ENCODE assay signal across 17 cellular contexts in the genomic region with DNA sequence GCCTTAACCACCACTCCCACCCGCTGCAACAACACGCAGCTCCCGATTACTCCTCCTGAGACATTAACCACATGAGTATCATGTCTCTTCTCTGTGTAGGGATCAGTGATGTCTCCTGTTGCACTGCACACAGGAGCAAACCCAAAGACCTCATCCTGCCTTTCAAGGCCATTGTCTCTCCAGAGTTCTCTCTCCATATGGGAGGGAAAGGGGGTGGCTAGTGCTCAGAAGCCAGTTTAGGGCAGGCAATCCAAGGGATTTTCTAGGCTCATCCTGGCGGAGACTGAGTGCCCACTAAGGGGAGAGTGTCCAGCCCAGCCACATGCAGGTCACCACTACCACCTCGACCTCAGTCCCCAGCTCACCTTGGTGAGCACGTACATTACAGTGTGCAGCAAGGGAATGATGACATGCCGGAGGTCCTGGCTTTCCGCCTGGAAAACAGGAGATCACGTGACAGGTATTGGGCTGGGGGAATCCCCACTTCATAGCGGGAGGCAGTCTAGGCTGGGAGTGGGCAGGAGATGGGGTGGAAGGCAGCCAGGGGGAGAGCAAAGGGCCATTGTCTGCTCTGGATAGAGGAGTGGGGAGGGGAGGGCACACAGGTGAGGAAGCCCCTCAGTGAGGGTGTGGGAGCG. TPM values are rescaled to one million over a fixed set of nuclear protein-coding genes. Genes with fewer than 3 reads are reported as not detected.
DNase-seq lines count a peak whose midpoint lies in the region; ATAC-seq, FAIRE-seq and TF ChIP-seq lines count a peak whose summit lies in the region.
"Had no signal": no experiment of that assay in that cellular context is flagged by ENCODE, and none has a peak within 500 bp of the region (broad histone marks: within the 10 kb centered on the region; RNA-seq: fewer than 3 reads in every experiment).

No MANE protein-coding gene starts in this region.

- TF ChIP-seq POLR2A in GM12878 (IDR thresholded peaks at IDR 0.05; ENCODE audit: low read depth, low read length), result peak; percentile 56

- intact Hi-C loops in GM12878 (cut with micrococcal nuclease; ENCODE audit: unreplicated experiment), result no loop called here

- H3K36me3 ChIP-seq in GM12878 (ENCODE audit: control insufficient read depth in 2 of 2, insufficient read depth in 2 of 2, low read length in 1 of 2), result peaks cover 52 to 75% of the 10 kb centered on the region in 2 experiments
- H3K36me3 ChIP-seq: cardiac muscle cell, Peyer's patch, tibial artery had no signal

- no peak for TF ChIP-seq CTCF in GM12878 (IDR thresholded peaks at IDR 0.05 in 2 of 3, conservative IDR thresholded peaks at IDR 0.05 in 1 of 3; ENCODE audit: control insufficient read depth in 2 of 3, extremely low read depth in 1 of 3, insufficient read depth in 1 of 3, low read depth in 3 of 3, low read length in 3 of 3)

- peak in 1 of 2 donors; percentile 47 for DNase-seq in activated naive CD4-positive, alpha-beta T cell treated with anti-CD3 and anti-CD28 coated beads, Interleukin-2, amount 50 U/mL, for 72 hours (ENCODE audit: low spot score in 2 of 2)
- DNase-seq in activated naive CD4-positive, alpha-beta T cell treated with Interleukin-2 at 50 U/mL for 16 hours, result no peak
- DNase-seq in GM12878 (ENCODE audit: low read depth, low spot score) (no peak), kidney tubule cell (ENCODE audit: low spot score) (peak; percentile 75), urothelium cell line (ENCODE audit: low spot score) (peak; percentile 34), inferior parietal cortex (ENCODE audit: extremely low spot score) (no peak), DMS153 (lab: John Stamatoyannopoulos, UW) (no peak), NCI-H2227 (lab: John Stamatoyannopoulos, UW; ENCODE audit: unreplicated experiment) (no peak)
- DNase-seq: activated naive CD4-positive, alpha-beta T cell; hypothalamus; MM.1S; NCI-H2227 treated with DMSO at 0.1 percent for 48 hours; posterior cingulate gyrus had no signal

- no peak overlapping the region for H2AFZ ChIP-seq in GM12878 (ENCODE audit: control insufficient read depth, low read depth, low read length)

- no peaks in the 10 kb centered on the region; the same call in 1 of the 2 replicates for H3K79me2 ChIP-seq in GM12878 (ENCODE audit: control insufficient read depth, insufficient read depth, low read length)

- FAIRE-seq in GM12878 (lab: Jason Lieb, UNC) (no peak), urothelium cell line (lab: Jason Lieb, UNC) (no peak)

- no peak for ATAC-seq in activated naive CD4-positive, alpha-beta T cell treated with anti-CD3 and anti-CD28 coated beads, Interleukin-2, amount 50 U/mL, for 72 hours
- ATAC-seq in GM12878, result no peak

- TF ChIP-seq RAD21 in GM12878 (IDR thresholded peaks at IDR 0.05; ENCODE audit: insufficient read depth, low read depth, low read length), result no peak

- H3K4me1 ChIP-seq in GM12878 (ENCODE audit: control insufficient read depth, insufficient read depth, low read length), result no peaks in the 10 kb centered on the region
- H3K4me1 ChIP-seq: Peyer's patch had no signal

- CTCF ChIA-PET in GM12878 (lab: Yijun Ruan, JAX), result no interaction called here

- no peak overlapping the region for H3K27ac ChIP-seq in GM12878 (ENCODE audit: control insufficient read depth, insufficient read depth)
- H3K27ac ChIP-seq: cardiac muscle cell, HL-60, Peyer's patch, tibial artery had no signal

- H4K20me1 ChIP-seq in GM12878 (ENCODE audit: control insufficient read depth, insufficient read depth), result no peaks in the 10 kb centered on the region; the same call in 1 of the 2 replicates

- H3K9me3 ChIP-seq in GM12878 (replicated peaks; ENCODE audit: control insufficient read depth, insufficient read depth, low read length), result no peaks in the 10 kb centered on the region
- H3K9me3 ChIP-seq: Peyer's patch, tibial artery had no signal

- H3K9me3 Mint-ChIP-seq in activated naive CD4-positive, alpha-beta T cell treated with anti-CD3 and anti-CD28 coated beads, Interleukin-2, amount 50 U/mL, for 72 hours, result no peaks in the 10 kb centered on the region

- no peaks in the 10 kb centered on the region for H3K27me3 ChIP-seq in GM12878 (replicated peaks in 1 of 2; ENCODE audit: control insufficient read depth in 2 of 2, insufficient read depth in 2 of 2, low read length in 1 of 2)
- H3K27me3 ChIP-seq: cardiac muscle cell had no signal

- H3K9ac ChIP-seq in GM12878 (ENCODE audit: control insufficient read depth, insufficient read depth, low read length), result no peak overlapping the region

- no peak for TF ChIP-seq EP300 in GM12878 (IDR thresholded peaks at IDR 0.05; ENCODE audit: borderline replicate concordance in 1 of 2, control insufficient read depth in 1 of 2, low read depth in 2 of 2, low read length in 2 of 2)

- no peaks in the 10 kb centered on the region for H3K36me3 Mint-ChIP-seq in activated naive CD4-positive, alpha-beta T cell treated with anti-CD3 and anti-CD28 coated beads, Interleukin-2, amount 50 U/mL, for 72 hours

- in situ Hi-C loops in GM12878 (cut with MboI), result no loop called here

- peak overlapping the region; percentile 6 for H3K27ac Mint-ChIP-seq in activated naive CD4-positive, alpha-beta T cell treated with anti-CD3 and anti-CD28 coated beads, Interleukin-2, amount 50 U/mL, for 72 hours

- no TSS peak for BruUV-seq in GM12878 (replicated peaks; lab: Mats Ljungman, UMichigan)

- RAD21 ChIA-PET in GM12878 (lab: Charles Lee; ENCODE audit: unreplicated experiment), result no interaction called here

- H3K4me3 ChIP-seq in GM12878, result no peak overlapping the region
- H3K4me3 ChIP-seq: cardiac muscle cell, Peyer's patch, tibial artery had no signal

- SMC1A ChIA-PET in GM12878 (lab: Charles Lee; ENCODE audit: uncharacterized antibody, unreplicated experiment), result no interaction called here

- H3K4me2 ChIP-seq in GM12878 (ENCODE audit: control insufficient read depth, insufficient read depth), result no peak overlapping the region

- WGBS in GM12878 (ENCODE audit: insufficient coverage, insufficient replicate concordance, low lambda C conversion rate, missing lambda C conversion rate), result 88% methylated on average over 11 of the region's 11 CpGs

- POLR2A ChIA-PET in GM12878 (lab: Charles Lee), result no interaction called here

TF ChIP-seq in GM12878, 131 proteins besides CTCF, POLR2A, EP300 and RAD21 (continues in another document):
- 0 out of 2 replicates have a peak, but pooled peaks have one; percentile 50 for TF ChIP-seq PML (IDR thresholded peaks at IDR 0.05; ENCODE audit: low read length)
- TF ChIP-seq BHLHE40 (IDR thresholded peaks at IDR 0.05; ENCODE audit: borderline replicate concordance in 1 of 2, low read depth in 2 of 2, low read length in 1 of 2), result peak in 1 of 2 experiments; percentile 52; a peak in 2 of 4 replicates
- no peak for TF ChIP-seq RUNX3 (IDR thresholded peaks at IDR 0.05; ENCODE audit: low read length)
- peak; percentile 59; the same call in 1 of the 2 replicates for TF ChIP-seq RAD51 (IDR thresholded peaks at IDR 0.05)
- TF ChIP-seq, protein P1, sequence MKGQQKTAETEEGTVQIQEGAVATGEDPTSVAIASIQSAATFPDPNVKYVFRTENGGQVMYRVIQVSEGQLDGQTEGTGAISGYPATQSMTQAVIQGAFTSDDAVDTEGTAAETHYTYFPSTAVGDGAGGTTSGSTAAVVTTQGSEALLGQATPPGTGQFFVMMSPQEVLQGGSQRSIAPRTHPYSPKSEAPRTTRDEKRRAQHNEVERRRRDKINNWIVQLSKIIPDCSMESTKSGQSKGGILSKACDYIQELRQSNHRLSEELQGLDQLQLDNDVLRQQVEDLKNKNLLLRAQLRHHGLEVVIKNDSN (IDR thresholded peaks at IDR 0.05; ENCODE audit: borderline replicate concordance, extremely low read length, insufficient read depth, low read depth, low read length), result peak; percentile 4
- no peak for TF ChIP-seq EZH2 (IDR thresholded peaks at IDR 0.05; ENCODE audit: borderline replicate concordance, control insufficient read depth, low read depth, low read length)

RNA-seq across cellular contexts. Expression of a gene that starts 29.9 kb away (rescaled TPM):
- total RNA-seq in activated naive CD4-positive, alpha-beta T cell treated with anti-CD3 and anti-CD28 coated beads, Interleukin-2, amount 50 U/mL, for 72 hours, result 1 to 10 TPM in 1 of 2 donors, under 1 TPM in 1; 0.23 to 4.3 TPM
- total RNA-seq in GM12878 (2013; cell fraction: nucleolus; rRNA removed), result 293 and 314 TPM in 2 replicates
- total RNA-seq in GM12878 (2014; rRNA removed) (40.3 and 44.7 TPM in 2 replicates), GM12878 (2014; rRNA removed; fragmentation: Illumina TruSeq; extraction: Trizol) (26.4 and 27.9 TPM in 2 replicates), GM12878 (2021) (76.7 and 81.7 TPM in 2 replicates)
- 68.9 TPM for polyA plus RNA-seq in GM12878 (2011; ENCODE audit: low read depth)
- polyA plus RNA-seq in GM12878 (2011; rRNA removed) (73.5 and 146 TPM in 2 replicates), GM12878 (2014; fragmentation: Illumina TruSeq; extraction: Trizol) (31.6 and 54.7 TPM in 2 replicates), GM12878 (2014; fragmentation: Nextera tagmentation; extraction: Ambion mirVana) (1 to 10 TPM; 6.7 to 7.4 TPM), GM12878 (2014; rRNA removed) (86.5 and 99.8 TPM in 2 replicates), GM12878 (2016; fragmentation: Nextera tagmentation; extraction: Ambion mirVana) (100 to 1,000 TPM; 103 to 109 TPM)
- 164 and 182 TPM in 2 replicates for polyA plus RNA-seq in GM12878 (2011; cell fraction: cytosol; rRNA removed)
- polyA plus RNA-seq in GM12878 (2011; cell fraction: nucleus; rRNA removed), result 666 and 871 TPM in 2 replicates
- 144 and 184 TPM in 2 replicates for polyA plus RNA-seq in GM12878 (2012)
- 99.0 and 156 TPM in 2 replicates for polyA minus RNA-seq in GM12878 (2011; rRNA and poly(A)+ RNA removed)
- 50.8 and 58.4 TPM in 2 replicates for polyA minus RNA-seq in GM12878 (2011; cell fraction: cytosol; rRNA and poly(A)+ RNA removed)
- 143 and 160 TPM in 2 replicates for polyA minus RNA-seq in GM12878 (2011; cell fraction: nucleus; rRNA and poly(A)+ RNA removed)
- total RNA-seq: cardiac muscle cell had no signal

RNA-seq across cellular contexts. Expression of a gene that starts 38.4 kb away (rescaled TPM):
- under 1 TPM; 0.16 to 0.62 TPM for total RNA-seq in activated naive CD4-positive, alpha-beta T cell treated with anti-CD3 and anti-CD28 coated beads, Interleukin-2, amount 50 U/mL, for 72 hours
- 51.1 and 52.2 TPM in 2 replicates for total RNA-seq in GM12878 (2013; cell fraction: nucleolus; rRNA removed)
- total RNA-seq in GM12878 (2014; rRNA removed) (1.5 and 1.8 TPM in 2 replicates), GM12878 (2014; rRNA removed; fragmentation: Illumina TruSeq; extraction: Trizol) (1.3 and 1.4 TPM in 2 replicates), GM12878 (2021) (2.8 and 3.1 TPM in 2 replicates)
- 1.3 TPM for polyA plus RNA-seq in GM12878 (2011; ENCODE audit: low read depth)
- polyA plus RNA-seq in GM12878 (2011; rRNA removed) (0.76 and 1.2 TPM in 2 replicates), GM12878 (2014; fragmentation: Illumina TruSeq; extraction: Trizol) (0.33 and 0.94 TPM in 2 replicates), GM12878 (2014; fragmentation: Nextera tagmentation; extraction: Ambion mirVana) (under 1 TPM; 0.39 to 0.49 TPM), GM12878 (2014; rRNA removed) (1.9 and 2.5 TPM in 2 replicates), GM12878 (2016; fragmentation: Nextera tagmentation; extraction: Ambion mirVana) (under 1 TPM; 0.40 to 0.67 TPM)
- 1.1 and 1.5 TPM in 2 replicates for polyA plus RNA-seq in GM12878 (2011; cell fraction: cytosol; rRNA removed)
- 8.7 and 9.7 TPM in 2 replicates for polyA plus RNA-seq in GM12878 (2011; cell fraction: nucleus; rRNA removed)
- 2.2 and 2.5 TPM in 2 replicates for polyA plus RNA-seq in GM12878 (2012)
- polyA minus RNA-seq in GM12878 (2011; rRNA and poly(A)+ RNA removed), result 2.9 and 6.6 TPM in 2 replicates
- polyA minus RNA-seq in GM12878 (2011; cell fraction: cytosol; rRNA and poly(A)+ RNA removed), result 0.83 TPM in 1 of 2 replicates, not detected in the other
- 5.7 and 12.0 TPM in 2 replicates for polyA minus RNA-seq in GM12878 (2011; cell fraction: nucleus; rRNA and poly(A)+ RNA removed)
- total RNA-seq: cardiac muscle cell had no signal
- polyA plus RNA-seq: cardiac muscle cell had no signal

Comparison
In these comparisons a context has a peak if more than half of its experiments do, and no peak if none do; other contexts are left out.
1. DNase-seq: peak in kidney tubule cell (single experiment) and urothelium cell line (single experiment); none in activated naive CD4-positive, alpha-beta T cell treated with Interleukin-2 at 50 U/mL for 16 hours (single experiment), GM12878 (single experiment), inferior parietal cortex (single experiment), DMS153 (single experiment) and NCI-H2227 (single experiment).
2. RNA of a gene that starts 29.9 kb away (total RNA-seq): 26.4 to 314 TPM in GM12878; 0.23 to 4.3 TPM in activated naive CD4-positive, alpha-beta T cell treated with anti-CD3 and anti-CD28 coated beads, Interleukin-2, amount 50 U/mL, for 72 hours; every median in the first group is over 4 times any median in the second.